Comparison of ENCODE assay signal across 33 cellular contexts in the genomic region with DNA sequence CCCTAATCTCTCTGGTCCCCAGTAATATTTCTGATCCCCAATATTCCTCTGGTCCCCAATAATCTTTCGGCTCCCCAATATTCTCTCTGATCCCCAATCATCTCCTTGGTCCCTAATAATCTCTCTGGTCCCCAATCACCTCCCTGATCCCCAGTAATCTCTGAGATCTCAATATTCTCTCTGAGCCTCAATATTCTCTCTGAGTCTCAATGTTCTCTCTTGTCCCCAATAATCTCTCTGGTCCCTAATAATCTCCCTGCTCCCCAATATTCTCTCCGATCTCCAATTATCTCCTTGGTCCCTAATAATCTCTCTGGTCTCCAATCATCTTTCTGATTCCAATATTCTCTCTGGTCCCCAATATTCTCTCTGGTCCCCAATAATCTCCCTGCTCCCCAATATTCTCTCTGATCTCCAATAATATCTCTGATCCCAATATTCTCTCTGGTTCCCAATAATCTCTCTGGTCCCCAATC. TPM values are rescaled to one million over a fixed set of nuclear protein-coding genes. Genes with fewer than 3 reads are reported as not detected.
A peak's percentile ranks its signal among the peaks of the same experiment; 100 is the strongest.
DNase-seq lines count a peak whose midpoint lies in the region; ATAC-seq lines count a peak whose summit lies in the region.
"Had no signal": no experiment of that assay in that cellular context is flagged by ENCODE, and none has a peak within 500 bp of the region (broad histone marks: within the 10 kb centered on the region; RNA-seq: fewer than 3 reads in every experiment).

No MANE protein-coding gene starts in this region.

- H3K36me3 ChIP-seq in BLaER1 treated with 17β-estradiol and CSF1 and Interleukin-3, amounts not matched to agents 10 nM and 100 nM, result peaks cover 0 to 79% (median 67%) of the 10 kb centered on the region in 11 experiments; a peak in 18 of 22 replicates
- H3K36me3 ChIP-seq in CD4-positive, alpha-beta memory T cell (ENCODE audit: insufficient read depth, low read length), result peaks cover 1% of the 10 kb centered on the region
- H3K36me3 ChIP-seq in mesenchymal stem cell (ENCODE audit: control insufficient read depth in 1 of 2, insufficient read depth in 2 of 2, low read depth in 1 of 2, low read length in 2 of 2), result no peaks in the 10 kb centered on the region
- H3K36me3 ChIP-seq: gastrocnemius medialis, sigmoid colon, tibial nerve had no signal

- peaks cover 48 to 85% (median 65%) of the 10 kb centered on the region in 10 experiments for H3K4me1 ChIP-seq in BLaER1 treated with 17β-estradiol and CSF1 and Interleukin-3, amounts not matched to agents 10 nM and 100 nM
- H3K4me1 ChIP-seq in CD4-positive, alpha-beta memory T cell (ENCODE audit: insufficient read depth, low read length), result peaks cover 60% of the 10 kb centered on the region
- no peaks in the 10 kb centered on the region for H3K4me1 ChIP-seq in mesenchymal stem cell (ENCODE audit: control insufficient read depth, insufficient read depth, low read depth, low read length)
- H3K4me1 ChIP-seq: gastrocnemius medialis, sigmoid colon, tibial nerve had no signal

- H3K4ac ChIP-seq in mesenchymal stem cell (ENCODE audit: low read depth in 1 of 2, low read length in 2 of 2), result no peak overlapping the region

- H4K20me1 ChIP-seq in BLaER1 treated with 17β-estradiol and CSF1 and Interleukin-3, amounts not matched to agents 10 nM and 100 nM, result peaks cover 0 to 89% (median 86%) of the 10 kb centered on the region in 11 experiments; a peak in 17 of 22 replicates

- no peak overlapping the region for H4K91ac ChIP-seq in mesenchymal stem cell (ENCODE audit: low read length)

- H3K4me3 Mint-ChIP-seq in CD4-positive, alpha-beta memory T cell, result peak overlapping the region in 7 of 8 donors; percentile 3 to 53 (median 26)
- H3K4me3 Mint-ChIP-seq in T-cell, result peak overlapping the region in 1 of 3 donors; percentile 9
- peak overlapping the region; percentile 44 for H3K4me3 Mint-ChIP-seq in memory B cell
- H3K4me3 Mint-ChIP-seq: activated T-cell treated with anti-CD3 and anti-CD28 coated beads, Interleukin-2, amount 50 U/mL, for 24 hours; brain; mesothelial cell of epicardium had no signal

- peak overlapping the region in 2 of 11 experiments; percentile 5 to 72; a peak in 3 of 22 replicates for H3K27ac ChIP-seq in BLaER1 treated with 17β-estradiol and CSF1 and Interleukin-3, amounts not matched to agents 10 nM and 100 nM
- no peak overlapping the region for H3K27ac ChIP-seq in CD4-positive, alpha-beta memory T cell (ENCODE audit: low read depth, low read length)
- H3K27ac ChIP-seq in mesenchymal stem cell (ENCODE audit: low read length, poor library complexity, severe bottlenecking), result no peak overlapping the region
- H3K27ac ChIP-seq: gastrocnemius medialis, KMS-11, sigmoid colon, tibial nerve had no signal

- H3K4me1 Mint-ChIP-seq in CD4-positive, alpha-beta memory T cell, result peaks cover 53 to 70% (median 59%) of the 10 kb centered on the region in 4 donors
- H3K4me1 Mint-ChIP-seq in T-cell, result peaks cover 55 to 62% (median 61%) of the 10 kb centered on the region in 3 donors
- H3K4me1 Mint-ChIP-seq in memory B cell, result peaks cover 51% of the 10 kb centered on the region
- H3K4me1 Mint-ChIP-seq: brain, mesothelial cell of epicardium had no signal

- no peak overlapping the region for H2AFZ ChIP-seq in mesenchymal stem cell (ENCODE audit: low read depth, low read length)

- peaks cover 0 to 10% (median 0%) of the 10 kb centered on the region in 8 donors for H3K9me3 Mint-ChIP-seq in CD4-positive, alpha-beta memory T cell
- H3K9me3 Mint-ChIP-seq in T-cell (peaks cover 0 to 9% (median 0%) of the 10 kb centered on the region in 3 donors), memory B cell (peaks cover 12% of the 10 kb centered on the region)
- H3K9me3 Mint-ChIP-seq: activated T-cell treated with anti-CD3 and anti-CD28 coated beads, Interleukin-2, amount 50 U/mL, for 24 hours had no signal

- peaks cover 48 to 50% of the 10 kb centered on the region in 2 donors for H3K36me3 Mint-ChIP-seq in CD4-positive, alpha-beta memory T cell
- H3K36me3 Mint-ChIP-seq in T-cell (peaks cover 46% of the 10 kb centered on the region), memory B cell (peaks cover 41% of the 10 kb centered on the region)
- H3K36me3 Mint-ChIP-seq: brain, mesothelial cell of epicardium had no signal

- ATAC-seq in T-cell (replicated peaks in 1 of 4) (no peak), memory B cell (ENCODE audit: low read depth) (no peak), GM18870 (IDR thresholded peaks at IDR 0.05; ENCODE audit: unreplicated experiment) (no peak)
- ATAC-seq: gastrocnemius medialis, PC-3, Right ventricle myocardium inferior had no signal

- no peak overlapping the region for H2BK12ac ChIP-seq in mesenchymal stem cell (ENCODE audit: low read length in 2 of 2)

- H4K8ac ChIP-seq in mesenchymal stem cell (ENCODE audit: low read length), result no peak overlapping the region

- no peak overlapping the region for H2AK5ac ChIP-seq in mesenchymal stem cell (ENCODE audit: low read length, severe bottlenecking)

- no peak overlapping the region for H3K14ac ChIP-seq in mesenchymal stem cell (ENCODE audit: low read length in 2 of 2)

- H2BK120ac ChIP-seq in mesenchymal stem cell (ENCODE audit: low read depth, low read length), result no peak overlapping the region

- no peak overlapping the region for H3K23ac ChIP-seq in mesenchymal stem cell (ENCODE audit: low read length in 2 of 2)

- no peak overlapping the region for H3K18ac ChIP-seq in mesenchymal stem cell (ENCODE audit: low read depth in 1 of 2, low read length in 2 of 2)

- no peaks in the 10 kb centered on the region for H3K27me3 Mint-ChIP-seq in CD4-positive, alpha-beta memory T cell
- no peaks in the 10 kb centered on the region for H3K27me3 Mint-ChIP-seq in T-cell
- H3K27me3 Mint-ChIP-seq in memory B cell, result no peaks in the 10 kb centered on the region
- H3K27me3 Mint-ChIP-seq: activated T-cell treated with anti-CD3 and anti-CD28 coated beads, Interleukin-2, amount 50 U/mL, for 24 hours had no signal

- no peaks in the 10 kb centered on the region for H3K27me3 ChIP-seq in BLaER1 treated with 17β-estradiol and CSF1 and Interleukin-3, amounts not matched to agents 10 nM and 100 nM
- H3K27me3 ChIP-seq in CD4-positive, alpha-beta memory T cell (ENCODE audit: insufficient read depth, low read length), result no peaks in the 10 kb centered on the region
- peaks cover 0 to under 1% of the 10 kb centered on the region in 2 experiments for H3K27me3 ChIP-seq in mesenchymal stem cell (ENCODE audit: control insufficient read depth in 1 of 2, insufficient read depth in 1 of 2, low read length in 2 of 2)
- H3K27me3 ChIP-seq: gastrocnemius medialis, sigmoid colon, tibial nerve had no signal

- POLR2A ChIA-PET in CD4-positive, alpha-beta memory T cell (lab: Charles Lee; ENCODE audit: partially characterized antibody), result no interaction called here
- POLR2A ChIA-PET in T-cell (lab: Charles Lee), result no interaction called here

- H3K4me3 ChIP-seq in BLaER1 treated with 17β-estradiol and CSF1 and Interleukin-3, amounts not matched to agents 10 nM and 100 nM, result no peak overlapping the region
- no peak overlapping the region for H3K4me3 ChIP-seq in CD4-positive, alpha-beta memory T cell (ENCODE audit: low read length in 2 of 2)
- no peak overlapping the region for H3K4me3 ChIP-seq in mesenchymal stem cell (ENCODE audit: insufficient read depth in 1 of 2, low read depth in 1 of 2, low read length in 2 of 2)
- H3K4me3 ChIP-seq: gastrocnemius medialis, sigmoid colon, tibial nerve had no signal

- CTCF ChIA-PET in CD4-positive, alpha-beta memory T cell (lab: Charles Lee; ENCODE audit: partially characterized antibody), result no interaction called here
- CTCF ChIA-PET in T-cell (lab: Charles Lee), result no interaction called here

- H3K27ac Mint-ChIP-seq in CD4-positive, alpha-beta memory T cell, result peak overlapping the region; percentile 9 to 94 (median 92)
- peak overlapping the region; percentile 45 to 83 for H3K27ac Mint-ChIP-seq in T-cell
- peak overlapping the region; percentile 98 for H3K27ac Mint-ChIP-seq in memory B cell
- H3K27ac Mint-ChIP-seq: activated T-cell treated with anti-CD3 and anti-CD28 coated beads, Interleukin-2, amount 50 U/mL, for 24 hours; brain; mesothelial cell of epicardium had no signal

- intact Hi-C loops in CD4-positive, alpha-beta memory T cell (cut with micrococcal nuclease), result no loop called here

- H3K9ac ChIP-seq in BLaER1 treated with 17β-estradiol and CSF1 and Interleukin-3, amounts not matched to agents 10 nM and 100 nM, result 0 out of 22 replicates have a peak overlapping the region, but pooled peaks of 1 of the 11 experiments have one; percentile 4
- no peak overlapping the region for H3K9ac ChIP-seq in mesenchymal stem cell (ENCODE audit: low read length)
- H3K9ac ChIP-seq: KMS-11, SK-N-SH had no signal

- H3K9me3 ChIP-seq in BLaER1 treated with 17β-estradiol and CSF1 and Interleukin-3, amounts not matched to agents 10 nM and 100 nM (replicated peaks in 1 of 11), result peaks cover 0 to 10% (median 1%) of the 10 kb centered on the region in 11 experiments; a peak in 16 of 22 replicates
- H3K9me3 ChIP-seq in CD4-positive, alpha-beta memory T cell (ENCODE audit: control insufficient read depth in 1 of 2, low read length in 2 of 2), result no peaks in the 10 kb centered on the region
- H3K9me3 ChIP-seq in mesenchymal stem cell (ENCODE audit: control insufficient read depth, low read length), result peaks cover 14% of the 10 kb centered on the region
- H3K9me3 ChIP-seq: gastrocnemius medialis, sigmoid colon, SK-N-SH had no signal

- no peak for DNase-seq in CD4-positive, alpha-beta memory T cell
- no peak for DNase-seq in T-cell
- DNase-seq in memory B cell (ENCODE audit: low spot score in 2 of 2), result no peak
- no peak for DNase-seq in mesenchymal stem cell
- DNase-seq in Ammon's horn (ENCODE audit: low spot score), result no peak
- no peak for DNase-seq in NCI-H510A (lab: John Stamatoyannopoulos, UW)
- DNase-seq: activated gamma-delta T cell treated with Interleukin-2 at 50 U/mL for 16 hours; activated T-cell treated with anti-CD3 and anti-CD28 coated beads, Interleukin-2, amount 50 U/mL, for 24 hours; C1 segment of cervical spinal cord; gastrocnemius medialis; H7; MM.1S; NCI-H1417; NCI-H2029; NCI-H526; NK-92 treated with Interleukin-12 subunit alpha and Interleukin-12 subunit beta, amount 100 ng/mL, for 24 hours; occipital lobe; PC-3; sigmoid colon; SK-N-SH; stimulated activated CD4-positive, alpha-beta T cell treated with anti-CD3 and anti-CD28 coated beads, Interleukin-12 subunit alpha, Interleukin-12 subunit beta, amount 100 ng/mL, for 4 hours; stimulated activated CD4-positive, alpha-beta T cell treated with anti-CD3 and anti-CD28 coated beads, Interleukin-2, amount 100 ng/mL, for 48 hours had no signal

- H2BK15ac ChIP-seq in mesenchymal stem cell (ENCODE audit: low read depth, poor library complexity, severe bottlenecking), result no peak overlapping the region

- H3K4me2 ChIP-seq in BLaER1 treated with 17β-estradiol and CSF1 and Interleukin-3, amounts not matched to agents 10 nM and 100 nM, result peak overlapping the region in 7 of 11 experiments; percentile 29 to 96 (median 82); a peak in 11 of 22 replicates
- no peak overlapping the region for H3K4me2 ChIP-seq in mesenchymal stem cell (ENCODE audit: low read length, poor library complexity, severe bottlenecking)
- H3K4me2 ChIP-seq: KMS-11, SK-N-SH had no signal

- H2BK5ac ChIP-seq in mesenchymal stem cell (ENCODE audit: low read depth, low read length, poor library complexity, severe bottlenecking), result no peak overlapping the region

- no peaks in the 10 kb centered on the region for H3K79me1 ChIP-seq in mesenchymal stem cell (replicated peaks; ENCODE audit: low read length, poor library complexity, severe bottlenecking)

- 90% methylated on average over 2 of the region's 2 CpGs for WGBS in mesenchymal stem cell

RNA-seq across cellular contexts. Expression of a gene that starts 17.9 kb away (rescaled TPM):
- total RNA-seq in CD4-positive, alpha-beta memory T cell, result 100 to 1,000 TPM; 195 TPM
- polyA plus RNA-seq in CD4-positive, alpha-beta memory T cell, result 100 to 1,000 TPM; 194 to 261 TPM
- total RNA-seq in T-cell, result 100 to 1,000 TPM; 114 to 219 (median 182) TPM
- not detected for polyA plus RNA-seq in mesenchymal stem cell (2013, experiment 1 of 2)
- polyA plus RNA-seq in mesenchymal stem cell (2013, experiment 2 of 2), result not detected
- total RNA-seq: chondrocyte, fibroblast of lung, kidney epithelial cell, mesothelial cell of epicardium, PC-3, pulmonary artery endothelial cell had no signal
- polyA plus RNA-seq: fibroblast of lung had no signal
